ENCODE assay signal across 8 cellular contexts in the genomic region with DNA sequence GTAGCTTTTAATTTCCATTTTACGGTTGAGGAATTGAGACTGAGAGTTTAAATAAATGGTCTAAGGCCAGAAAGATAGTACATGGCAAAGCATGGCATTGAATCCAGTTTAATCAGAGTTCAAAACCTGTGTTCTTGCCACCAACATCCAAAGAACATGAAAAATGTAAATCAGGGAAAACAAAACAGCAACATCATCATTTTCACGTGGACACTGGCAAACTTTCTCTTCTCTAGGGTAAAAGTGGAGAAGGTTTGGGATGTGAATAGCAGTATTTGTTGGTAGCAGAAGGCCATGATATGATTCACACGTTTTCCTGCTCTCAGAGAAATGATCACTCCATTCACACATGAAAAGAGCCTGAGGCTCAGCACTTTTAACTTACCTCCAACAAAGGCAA.
"Had no signal": no experiment of that assay in that cellular context is flagged by ENCODE, and none has a peak within 500 bp of the region (broad histone marks: within the 10 kb centered on the region; RNA-seq: fewer than 3 reads in every experiment).

No MANE protein-coding gene starts in this region.

- H3K36me3 ChIP-seq: HAP-1 had no signal

- H3K4me1 ChIP-seq: HAP-1 had no signal

- FAIRE-seq: HTR-8/SVneo had no signal

- H3K4me2 ChIP-seq: KMS-11 had no signal

- ATAC-seq: HCT116 had no signal

- DNase-seq: GM23248, GOT3, H7, KBM-7 had no signal

- H3K4me3 ChIP-seq: GM23248, HAP-1 had no signal

- H3K9me3 ChIP-seq: HAP-1 had no signal

- H3K27ac ChIP-seq: GM23248, KMS-11 had no signal
